10 cellular contexts compared by ENCODE assay signal in genomic region chr1:62725255-62725654, GRCh38. TPM values are rescaled to one million over a fixed set of nuclear protein-coding genes. Genes with fewer than 3 reads are reported as not detected.
DNase-seq lines count a peak whose midpoint lies in the region; ATAC-seq and TF ChIP-seq lines count a peak whose summit lies in the region.
"Had no signal": no experiment of that assay in that cellular context is flagged by ENCODE, and none has a peak within 500 bp of the region (broad histone marks: within the 10 kb centered on the region; RNA-seq: fewer than 3 reads in every experiment).

No MANE protein-coding gene starts in this region.

- H3K36me3 Mint-ChIP-seq in endothelial cell (ENCODE audit: low read depth, unreplicated experiment), result no peaks in the 10 kb centered on the region
- H3K36me3 Mint-ChIP-seq in CD4-positive, alpha-beta T cell (ENCODE audit: low read depth), result no peaks in the 10 kb centered on the region

- H2BK5ac ChIP-seq in neuronal stem cell (ENCODE audit: low read length), result no peak overlapping the region

- peaks cover 9% of the 10 kb centered on the region for H3K27me3 Mint-ChIP-seq in endothelial cell (ENCODE audit: unreplicated experiment)
- H3K27me3 Mint-ChIP-seq in CD4-positive, alpha-beta T cell, result peaks cover 11% of the 10 kb centered on the region

- no peak overlapping the region for H3K23ac ChIP-seq in neuronal stem cell (ENCODE audit: low read depth, low read length, poor library complexity)

- H3K4ac ChIP-seq in neuronal stem cell (ENCODE audit: low read length), result no peak overlapping the region

- intact Hi-C loops in CD4-positive, alpha-beta T cell (cut with DNase I, micrococcal nuclease), result no loop called here

- no peak overlapping the region for H2BK15ac ChIP-seq in neuronal stem cell (ENCODE audit: low read length)

- no peak overlapping the region for H4K8ac ChIP-seq in neuronal stem cell (ENCODE audit: low read depth, low read length)

- H4K91ac ChIP-seq in neuronal stem cell (ENCODE audit: low read depth, low read length, poor library complexity), result no peak overlapping the region

- no peak for TF ChIP-seq CTCF in endothelial cell (IDR thresholded peaks at IDR 0.05; ENCODE audit: unreplicated experiment)
- TF ChIP-seq CTCF in CD4-positive, alpha-beta T cell (IDR thresholded peaks at IDR 0.05), result no peak

- no peaks in the 10 kb centered on the region for H3K79me1 ChIP-seq in neuronal stem cell (ENCODE audit: low read depth, low read length)

- no peak overlapping the region for H3K27ac ChIP-seq in neuronal stem cell (replicated peaks; ENCODE audit: low read length)
- H3K27ac ChIP-seq in CD4-positive, alpha-beta T cell (ENCODE audit: low read depth, low read length), result no peak overlapping the region

- no peak overlapping the region for H3K27ac Mint-ChIP-seq in endothelial cell (ENCODE audit: unreplicated experiment)
- H3K27ac Mint-ChIP-seq in CD4-positive, alpha-beta T cell, result no peak overlapping the region

- no peaks in the 10 kb centered on the region for H3K9me3 Mint-ChIP-seq in endothelial cell (ENCODE audit: unreplicated experiment)
- H3K9me3 Mint-ChIP-seq in CD4-positive, alpha-beta T cell, result no peaks in the 10 kb centered on the region

- no CpG with 5 or more reads among the region's 1 CpG for WGBS in neuronal stem cell (ENCODE audit: extremely low coverage in 2 of 2, insufficient read length in 2 of 2, insufficient replicate concordance in 1 of 2), 2 donors

- H3K36me3 ChIP-seq in neuronal stem cell (replicated peaks in 1 of 2; ENCODE audit: control insufficient read depth in 2 of 2, insufficient read depth in 2 of 2, low read length in 2 of 2), result no peaks in the 10 kb centered on the region

- H3K9ac ChIP-seq in neuronal stem cell (ENCODE audit: low read depth, low read length, poor library complexity), result no peak overlapping the region

- H3K4me1 ChIP-seq in neuronal stem cell (ENCODE audit: control insufficient read depth in 2 of 2, insufficient read depth in 1 of 2, low read depth in 1 of 2, low read length in 2 of 2), result peaks cover 14 to 21% of the 10 kb centered on the region in 2 donors

- no peak overlapping the region for H3K4me3 ChIP-seq in neuronal stem cell (ENCODE audit: low read length in 2 of 2)

- no peak overlapping the region for H3K18ac ChIP-seq in neuronal stem cell (ENCODE audit: low read length)

- peak overlapping the region; percentile 22 for H3K4me3 Mint-ChIP-seq in endothelial cell (ENCODE audit: unreplicated experiment)
- H3K4me3 Mint-ChIP-seq in CD4-positive, alpha-beta T cell, result no peak overlapping the region

- H3K27me3 ChIP-seq in neuronal stem cell (ENCODE audit: control insufficient read depth in 3 of 3, insufficient read depth in 3 of 3, low read depth in 1 of 3, low read length in 3 of 3), result no peaks in the 10 kb centered on the region
- H3K27me3 ChIP-seq in CD4-positive, alpha-beta T cell (ENCODE audit: control insufficient read depth, insufficient read depth, low read length), result no peaks in the 10 kb centered on the region

- H3K9me3 ChIP-seq in neuronal stem cell (replicated peaks in 1 of 2; ENCODE audit: control insufficient read depth in 2 of 2, insufficient read depth in 1 of 2, low read depth in 1 of 2, low read length in 2 of 2), result no peaks in the 10 kb centered on the region
- no peaks in the 10 kb centered on the region for H3K9me3 ChIP-seq in CD4-positive, alpha-beta T cell (ENCODE audit: control insufficient read depth, low read length)

- no peak overlapping the region for H3K14ac ChIP-seq in neuronal stem cell (ENCODE audit: low read length)

- peak; percentile 54 for DNase-seq in COLO829 (ENCODE audit: low spot score)
- DNase-seq in OCI-M1 (lab: John Stamatoyannopoulos, UW), result peak; percentile 62
- no peak for DNase-seq in endothelial cell (ENCODE audit: low spot score)
- DNase-seq in neuronal stem cell (ENCODE audit: low spot score), result no peak
- no peak for DNase-seq in glomerular visceral epithelial cell (ENCODE audit: extremely low spot score)
- DNase-seq in CD4-positive, alpha-beta T cell, result no peak
- DNase-seq in activated CD4-positive, CD25-positive, alpha-beta regulatory T cell (lab: John Stamatoyannopoulos, UW), result no peak
- DNase-seq in NCI-H69 (lab: John Stamatoyannopoulos, UW), result no peak
- DNase-seq: activated T-cell treated with anti-CD3 and anti-CD28 coated beads, Interleukin-2, amount 50 U/mL, for 48 hours; stimulated activated naive CD4-positive, alpha-beta T cell treated with Interleukin-2 at 50 U/mL for 16 hours had no signal

- ATAC-seq in CD4-positive, alpha-beta T cell (ENCODE audit: poor library complexity), result no peak

- H2AFZ ChIP-seq in neuronal stem cell (ENCODE audit: low read length), result peak overlapping the region; percentile 76

- no peak overlapping the region for H2BK12ac ChIP-seq in neuronal stem cell (ENCODE audit: low read length)

- H2BK120ac ChIP-seq in neuronal stem cell (ENCODE audit: low read depth, low read length), result no peak overlapping the region

- CTCF ChIA-PET in CD4-positive, alpha-beta T cell (lab: Charles Lee), result interaction anchor here (0.6 to 1.3 kb wide), 2 partner anchors 16 to 21 kb away, joined by 3 read pairs; no protein-coding TSS in a partner anchor

- H2AK5ac ChIP-seq in neuronal stem cell (ENCODE audit: low read depth, low read length), result no peak overlapping the region

- POLR2A ChIA-PET in CD4-positive, alpha-beta T cell (lab: Charles Lee), result no interaction called here

- peaks cover 35% of the 10 kb centered on the region for H3K4me1 Mint-ChIP-seq in endothelial cell (ENCODE audit: unreplicated experiment)
- peaks cover 3% of the 10 kb centered on the region for H3K4me1 Mint-ChIP-seq in CD4-positive, alpha-beta T cell (ENCODE audit: low read depth)

- H3K4me2 ChIP-seq in neuronal stem cell (ENCODE audit: insufficient read depth, low read length, poor library complexity, severe bottlenecking), result no peak overlapping the region

RNA-seq across cellular contexts. Expression of gene DOCK7, which starts 37.1 kb away (rescaled TPM):
- 28.0 TPM for total RNA-seq in endothelial cell (ENCODE audit: unreplicated experiment)
- 28.6 TPM for polyA plus RNA-seq in neuronal stem cell (2013, experiment 1 of 2)
- polyA plus RNA-seq in neuronal stem cell (2013, experiment 2 of 2), result 27.6 TPM
- 1 to 10 TPM; 6.0 to 7.9 TPM for total RNA-seq in CD4-positive, alpha-beta T cell

RNA-seq across cellular contexts. Expression of gene ATG4C, which starts 58.7 kb away (rescaled TPM):
- total RNA-seq in endothelial cell (ENCODE audit: unreplicated experiment), result 7.3 TPM
- 10.6 TPM for polyA plus RNA-seq in neuronal stem cell (2013, experiment 1 of 2)
- polyA plus RNA-seq in neuronal stem cell (2013, experiment 2 of 2), result 10.6 TPM
- 1 to 10 TPM; 4.2 to 4.6 TPM for total RNA-seq in CD4-positive, alpha-beta T cell

Comparison
In these comparisons a context has a peak if more than half of its experiments do, and no peak if none do; other contexts are left out.
1. DNase-seq: peak in COLO829 (single experiment) and OCI-M1 (single experiment); none in endothelial cell (single experiment), neuronal stem cell (single experiment), glomerular visceral epithelial cell (single experiment), CD4-positive, alpha-beta T cell (0 of 10), activated CD4-positive, CD25-positive, alpha-beta regulatory T cell (0 of 4) and NCI-H69 (single experiment).